Comparison of ENCODE assay signal across 2 cellular contexts in genomic region chr14:77077040-77077439, GRCh38.
TF ChIP-seq lines count a peak whose summit lies in the region.

No MANE protein-coding gene starts in this region.

TF ChIP-seq in K562, 482 proteins besides CTCF, POLR2A, EP300 and RAD21:
- TF ChIP-seq NFIC (IDR thresholded peaks at IDR 0.05) (no peak), MEIS2 (IDR thresholded peaks at IDR 0.05; ENCODE audit: partially characterized antibody) (peak; percentile 5), PKNOX1 (IDR thresholded peaks at IDR 0.05) (no peak)
- TF ChIP-seq, protein P1, sequence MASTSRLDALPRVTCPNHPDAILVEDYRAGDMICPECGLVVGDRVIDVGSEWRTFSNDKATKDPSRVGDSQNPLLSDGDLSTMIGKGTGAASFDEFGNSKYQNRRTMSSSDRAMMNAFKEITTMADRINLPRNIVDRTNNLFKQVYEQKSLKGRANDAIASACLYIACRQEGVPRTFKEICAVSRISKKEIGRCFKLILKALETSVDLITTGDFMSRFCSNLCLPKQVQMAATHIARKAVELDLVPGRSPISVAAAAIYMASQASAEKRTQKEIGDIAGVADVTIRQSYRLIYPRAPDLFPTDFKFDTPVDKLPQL (IDR thresholded peaks at IDR 0.05; ENCODE audit: extremely low read depth, insufficient read length) = no peak
- TF ChIP-seq, protein P2, sequence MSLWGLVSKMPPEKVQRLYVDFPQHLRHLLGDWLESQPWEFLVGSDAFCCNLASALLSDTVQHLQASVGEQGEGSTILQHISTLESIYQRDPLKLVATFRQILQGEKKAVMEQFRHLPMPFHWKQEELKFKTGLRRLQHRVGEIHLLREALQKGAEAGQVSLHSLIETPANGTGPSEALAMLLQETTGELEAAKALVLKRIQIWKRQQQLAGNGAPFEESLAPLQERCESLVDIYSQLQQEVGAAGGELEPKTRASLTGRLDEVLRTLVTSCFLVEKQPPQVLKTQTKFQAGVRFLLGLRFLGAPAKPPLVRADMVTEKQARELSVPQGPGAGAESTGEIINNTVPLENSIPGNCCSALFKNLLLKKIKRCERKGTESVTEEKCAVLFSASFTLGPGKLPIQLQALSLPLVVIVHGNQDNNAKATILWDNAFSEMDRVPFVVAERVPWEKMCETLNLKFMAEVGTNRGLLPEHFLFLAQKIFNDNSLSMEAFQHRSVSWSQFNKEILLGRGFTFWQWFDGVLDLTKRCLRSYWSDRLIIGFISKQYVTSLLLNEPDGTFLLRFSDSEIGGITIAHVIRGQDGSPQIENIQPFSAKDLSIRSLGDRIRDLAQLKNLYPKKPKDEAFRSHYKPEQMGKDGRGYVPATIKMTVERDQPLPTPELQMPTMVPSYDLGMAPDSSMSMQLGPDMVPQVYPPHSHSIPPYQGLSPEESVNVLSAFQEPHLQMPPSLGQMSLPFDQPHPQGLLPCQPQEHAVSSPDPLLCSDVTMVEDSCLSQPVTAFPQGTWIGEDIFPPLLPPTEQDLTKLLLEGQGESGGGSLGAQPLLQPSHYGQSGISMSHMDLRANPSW (CRISPR knock-in tag; IDR thresholded peaks at IDR 0.05) = no peak
- TF ChIP-seq, protein P3, sequence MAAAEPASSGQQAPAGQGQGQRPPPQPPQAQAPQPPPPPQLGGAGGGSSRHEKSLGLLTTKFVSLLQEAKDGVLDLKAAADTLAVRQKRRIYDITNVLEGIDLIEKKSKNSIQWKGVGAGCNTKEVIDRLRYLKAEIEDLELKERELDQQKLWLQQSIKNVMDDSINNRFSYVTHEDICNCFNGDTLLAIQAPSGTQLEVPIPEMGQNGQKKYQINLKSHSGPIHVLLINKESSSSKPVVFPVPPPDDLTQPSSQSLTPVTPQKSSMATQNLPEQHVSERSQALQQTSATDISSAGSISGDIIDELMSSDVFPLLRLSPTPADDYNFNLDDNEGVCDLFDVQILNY (CRISPR knock-in tag; IDR thresholded peaks at IDR 0.05) = no peak
TF ChIP-seq in K562: peak in this region for 1.

TF ChIP-seq in SK-N-SH, 30 proteins besides CTCF, POLR2A, EP300 and RAD21:
- TF ChIP-seq USF1 (IDR thresholded peaks at IDR 0.05; ENCODE audit: borderline replicate concordance, low read depth) = no peak
- TF ChIP-seq NFIC (IDR thresholded peaks at IDR 0.05; ENCODE audit: borderline replicate concordance) = no peak
- no peak for TF ChIP-seq NRF1 (IDR thresholded peaks at IDR 0.05; ENCODE audit: low read depth, low read length)
- no peak for TF ChIP-seq RXRA (IDR thresholded peaks at IDR 0.05; ENCODE audit: borderline replicate concordance, low read depth)
- no peak for TF ChIP-seq SMC3 (IDR thresholded peaks at IDR 0.05; ENCODE audit: low read depth, low read length)
- TF ChIP-seq RCOR1 (IDR thresholded peaks at IDR 0.05; ENCODE audit: low read length) = no peak
- TF ChIP-seq FOXM1 (IDR thresholded peaks at IDR 0.05; ENCODE audit: low read depth) = no peak
- TF ChIP-seq MXI1 (IDR thresholded peaks at IDR 0.05; ENCODE audit: low read depth, low read length) = no peak
- TF ChIP-seq, protein P4, sequence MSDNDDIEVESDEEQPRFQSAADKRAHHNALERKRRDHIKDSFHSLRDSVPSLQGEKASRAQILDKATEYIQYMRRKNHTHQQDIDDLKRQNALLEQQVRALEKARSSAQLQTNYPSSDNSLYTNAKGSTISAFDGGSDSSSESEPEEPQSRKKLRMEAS (IDR thresholded peaks at IDR 0.05; ENCODE audit: low read depth) = no peak
- no peak for TF ChIP-seq TEAD4 (IDR thresholded peaks at IDR 0.05; ENCODE audit: borderline replicate concordance, insufficient read depth)
- TF ChIP-seq POLR2AphosphoS5 (IDR thresholded peaks at IDR 0.05; ENCODE audit: low read depth, low read length) = no peak
- no peak for TF ChIP-seq FOXJ3 (CRISPR knock-in tag; IDR thresholded peaks at IDR 0.05)
- TF ChIP-seq PBX3 (IDR thresholded peaks at IDR 0.05) = no peak
- TF ChIP-seq ZBTB33 (IDR thresholded peaks at IDR 0.05; ENCODE audit: borderline replicate concordance, low read depth) = no peak
- no peak for TF ChIP-seq CHD2 (IDR thresholded peaks at IDR 0.05; ENCODE audit: low read length, partially characterized antibody)
- TF ChIP-seq, protein P5, sequence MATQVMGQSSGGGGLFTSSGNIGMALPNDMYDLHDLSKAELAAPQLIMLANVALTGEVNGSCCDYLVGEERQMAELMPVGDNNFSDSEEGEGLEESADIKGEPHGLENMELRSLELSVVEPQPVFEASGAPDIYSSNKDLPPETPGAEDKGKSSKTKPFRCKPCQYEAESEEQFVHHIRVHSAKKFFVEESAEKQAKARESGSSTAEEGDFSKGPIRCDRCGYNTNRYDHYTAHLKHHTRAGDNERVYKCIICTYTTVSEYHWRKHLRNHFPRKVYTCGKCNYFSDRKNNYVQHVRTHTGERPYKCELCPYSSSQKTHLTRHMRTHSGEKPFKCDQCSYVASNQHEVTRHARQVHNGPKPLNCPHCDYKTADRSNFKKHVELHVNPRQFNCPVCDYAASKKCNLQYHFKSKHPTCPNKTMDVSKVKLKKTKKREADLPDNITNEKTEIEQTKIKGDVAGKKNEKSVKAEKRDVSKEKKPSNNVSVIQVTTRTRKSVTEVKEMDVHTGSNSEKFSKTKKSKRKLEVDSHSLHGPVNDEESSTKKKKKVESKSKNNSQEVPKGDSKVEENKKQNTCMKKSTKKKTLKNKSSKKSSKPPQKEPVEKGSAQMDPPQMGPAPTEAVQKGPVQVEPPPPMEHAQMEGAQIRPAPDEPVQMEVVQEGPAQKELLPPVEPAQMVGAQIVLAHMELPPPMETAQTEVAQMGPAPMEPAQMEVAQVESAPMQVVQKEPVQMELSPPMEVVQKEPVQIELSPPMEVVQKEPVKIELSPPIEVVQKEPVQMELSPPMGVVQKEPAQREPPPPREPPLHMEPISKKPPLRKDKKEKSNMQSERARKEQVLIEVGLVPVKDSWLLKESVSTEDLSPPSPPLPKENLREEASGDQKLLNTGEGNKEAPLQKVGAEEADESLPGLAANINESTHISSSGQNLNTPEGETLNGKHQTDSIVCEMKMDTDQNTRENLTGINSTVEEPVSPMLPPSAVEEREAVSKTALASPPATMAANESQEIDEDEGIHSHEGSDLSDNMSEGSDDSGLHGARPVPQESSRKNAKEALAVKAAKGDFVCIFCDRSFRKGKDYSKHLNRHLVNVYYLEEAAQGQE (IDR thresholded peaks at IDR 0.05; ENCODE audit: low read depth, low read length) = no peak
- TF ChIP-seq GATA2 (CRISPR knock-in tag; IDR thresholded peaks at IDR 0.05) = no peak
- TF ChIP-seq, protein P6, sequence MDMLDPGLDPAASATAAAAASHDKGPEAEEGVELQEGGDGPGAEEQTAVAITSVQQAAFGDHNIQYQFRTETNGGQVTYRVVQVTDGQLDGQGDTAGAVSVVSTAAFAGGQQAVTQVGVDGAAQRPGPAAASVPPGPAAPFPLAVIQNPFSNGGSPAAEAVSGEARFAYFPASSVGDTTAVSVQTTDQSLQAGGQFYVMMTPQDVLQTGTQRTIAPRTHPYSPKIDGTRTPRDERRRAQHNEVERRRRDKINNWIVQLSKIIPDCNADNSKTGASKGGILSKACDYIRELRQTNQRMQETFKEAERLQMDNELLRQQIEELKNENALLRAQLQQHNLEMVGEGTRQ (IDR thresholded peaks at IDR 0.05; ENCODE audit: borderline replicate concordance, low read depth, low read length) = no peak
- TF ChIP-seq FOSL2 (IDR thresholded peaks at IDR 0.05; ENCODE audit: borderline replicate concordance, low read depth) = no peak
TF ChIP-seq in SK-N-SH: peak in this region for 0.
